8 cellular contexts compared by ENCODE assay signal in the genomic region with DNA sequence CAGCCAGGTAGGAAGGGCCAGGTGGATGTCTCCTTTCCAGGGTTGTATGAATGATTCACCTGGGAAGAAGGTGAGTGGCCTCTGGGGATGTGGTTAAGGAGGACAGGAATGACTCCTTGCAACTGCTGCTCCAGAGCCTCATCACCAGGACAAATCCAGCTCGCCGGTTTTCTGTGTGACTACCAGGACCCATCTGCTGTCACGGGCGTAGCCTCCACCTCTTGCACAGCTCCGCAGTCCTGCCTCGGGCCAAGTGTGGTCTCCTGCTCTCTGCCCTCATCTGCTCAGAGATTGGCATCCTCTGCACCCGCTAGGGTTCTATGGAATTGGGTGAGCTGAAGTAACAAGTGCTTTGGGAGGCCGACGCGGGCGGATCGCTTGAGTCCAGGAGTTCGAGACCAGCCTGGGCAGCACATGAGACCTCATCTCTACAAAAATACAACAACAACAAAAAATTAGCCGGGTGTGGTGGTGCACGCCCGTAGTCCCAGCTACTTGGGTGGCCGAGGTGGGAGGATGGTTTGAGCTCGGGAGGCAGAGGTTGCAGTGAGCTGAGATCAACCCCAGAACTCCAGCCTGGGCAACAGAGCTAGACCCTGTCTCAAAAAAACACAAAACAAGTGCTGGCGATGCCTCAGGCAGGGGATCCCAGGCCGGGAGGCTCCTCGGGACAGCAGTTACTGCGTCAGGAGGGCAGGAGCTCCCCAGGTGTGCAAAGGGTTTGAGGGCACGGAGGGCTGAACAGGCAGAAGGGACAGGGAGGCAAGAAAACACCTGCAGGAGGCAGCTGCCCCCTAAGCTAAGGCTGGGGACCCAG. TPM values are rescaled to one million over a fixed set of nuclear protein-coding genes. Genes with fewer than 3 reads are reported as not detected.
DNase-seq lines count a peak whose midpoint lies in the region; ATAC-seq, FAIRE-seq and TF ChIP-seq lines count a peak whose summit lies in the region.

No MANE protein-coding gene starts in this region.

- no peak for TF ChIP-seq POLR2A in A549 (IDR thresholded peaks at IDR 0.05; ENCODE audit: low read length)

- no peak overlapping the region for H3K9ac ChIP-seq in HUES64 (ENCODE audit: low read depth, low read length)
- H3K9ac ChIP-seq in muscle layer of colon (ENCODE audit: low read length), result no peak overlapping the region

- H3K4me3 ChIP-seq in A549 (peak overlapping the region; percentile 97), HUES64 (ENCODE audit: low read length) (peak overlapping the region; percentile 91), muscle layer of colon (ENCODE audit: low read depth in 1 of 2, low read length in 2 of 2) (peak overlapping the region; percentile 39 to 73)

- TF ChIP-seq RAD21 in A549 (conservative IDR thresholded peaks at IDR 0.05 in 1 of 2, IDR thresholded peaks at IDR 0.05 in 1 of 2), result no peak

- H3K36me3 ChIP-seq in HUES64 (ENCODE audit: insufficient read depth, low read length) (no peaks in the 10 kb centered on the region), muscle layer of colon (ENCODE audit: insufficient read depth, low read length) (peaks cover 5% of the 10 kb centered on the region)

- H3K27ac Mint-ChIP-seq in central memory CD8-positive, alpha-beta T cell (ENCODE audit: low read depth), result peak overlapping the region; percentile 64

- POLR2A ChIA-PET in A549 (lab: Yijun Ruan, JAX), result interaction anchor here (1.2 to 2.4 kb wide), 3 partner anchors 26 to 32 kb away, joined by 4 to 23 read pairs (median 6); a partner anchor contains a TSS

- H3K4me3 Mint-ChIP-seq in central memory CD8-positive, alpha-beta T cell, result peak overlapping the region; percentile 71

- H3K4me1 ChIP-seq in A549 (peaks cover 5% of the 10 kb centered on the region; the same call in 1 of the 3 replicates), HUES64 (ENCODE audit: insufficient read depth, low read length) (no peaks in the 10 kb centered on the region), muscle layer of colon (ENCODE audit: insufficient read depth, low read length) (no peaks in the 10 kb centered on the region)

- H3K27me3 Mint-ChIP-seq in central memory CD8-positive, alpha-beta T cell, result no peaks in the 10 kb centered on the region

- peaks cover 25% of the 10 kb centered on the region for H3K4me1 Mint-ChIP-seq in central memory CD8-positive, alpha-beta T cell

- 84% methylated on average over 23 of the region's 23 CpGs for WGBS in A549 (ENCODE audit: missing lambda C conversion rate)
- WGBS in HUES64, result 91% methylated on average over 23 of the region's 23 CpGs

- H3K27me3 ChIP-seq in HUES64 (ENCODE audit: insufficient read depth, low read length) (peaks cover 9% of the 10 kb centered on the region), muscle layer of colon (ENCODE audit: control insufficient read depth in 1 of 2, insufficient read depth in 2 of 2, low read length in 2 of 2) (no peaks in the 10 kb centered on the region)

- no peak for TF ChIP-seq EP300 in A549 (IDR thresholded peaks at IDR 0.05)

- peaks cover 10% of the 10 kb centered on the region for H3K36me3 Mint-ChIP-seq in central memory CD8-positive, alpha-beta T cell (ENCODE audit: insufficient read depth)

- CTCF ChIA-PET in A549 (lab: Yijun Ruan, JAX), result interaction anchor here (0.7 to 4.3 kb wide), 8 partner anchors 9 to 882 kb away, joined by 3 to 18 read pairs (median 6); no protein-coding TSS in a partner anchor

- no peaks in the 10 kb centered on the region for H3K9me3 ChIP-seq in A549
- no peaks in the 10 kb centered on the region for H3K9me3 ChIP-seq in HUES64 (ENCODE audit: insufficient read depth, low read depth, low read length)
- H3K9me3 ChIP-seq in muscle layer of colon (ENCODE audit: low read length), result no peaks in the 10 kb centered on the region

- no peak for TF ChIP-seq CTCF in A549 (IDR thresholded peaks at IDR 0.05)

- H3K27ac ChIP-seq in A549, result peak overlapping the region; percentile 99
- no peak overlapping the region for H3K27ac ChIP-seq in HUES64 (ENCODE audit: low read depth, low read length)
- H3K27ac ChIP-seq in muscle layer of colon (ENCODE audit: low read depth, low read length), result no peak overlapping the region

- H3K9me3 Mint-ChIP-seq in central memory CD8-positive, alpha-beta T cell, result no peaks in the 10 kb centered on the region

- no peak for ATAC-seq in A549
- no peak for ATAC-seq in central memory CD8-positive, alpha-beta T cell (replicated peaks; ENCODE audit: extremely low read depth, poor library complexity, severe bottlenecking)
- no peak for ATAC-seq in HG03135 (IDR thresholded peaks at IDR 0.05; ENCODE audit: unreplicated experiment)
- ATAC-seq in HG03432 (IDR thresholded peaks at IDR 0.05; ENCODE audit: unreplicated experiment), result no peak

- no peak for FAIRE-seq in A549 (lab: Jason Lieb, UNC)

- DNase-seq in A549 (ENCODE audit: low read depth in 1 of 2, low spot score in 1 of 2) (no peak), NCI-H446 (lab: John Stamatoyannopoulos, UW) (no peak)
- DNase-seq in central memory CD8-positive, alpha-beta T cell (ENCODE audit: low spot score in 2 of 2), result no peak
- no peak for DNase-seq in stimulated activated naive CD4-positive, alpha-beta T cell (lab: John Stamatoyannopoulos, UW)

- peak overlapping the region; percentile 89 for H3K4me2 ChIP-seq in A549

TF ChIP-seq in A549, 52 proteins besides CTCF, POLR2A, EP300 and RAD21 (continues in another document):
- TF ChIP-seq MYC (IDR thresholded peaks at IDR 0.05; ENCODE audit: borderline replicate concordance, low read length), result no peak
- no peak for TF ChIP-seq HOXB5 (CRISPR knock-in tag; IDR thresholded peaks at IDR 0.05)
- no peak for TF ChIP-seq HOXB13 (CRISPR knock-in tag; IDR thresholded peaks at IDR 0.05; ENCODE audit: low read depth)
- no peak for TF ChIP-seq RARB (CRISPR knock-in tag; IDR thresholded peaks at IDR 0.05)
- no peak for TF ChIP-seq PHF8 (IDR thresholded peaks at IDR 0.05; ENCODE audit: borderline replicate concordance, low read depth)
- TF ChIP-seq MAZ (IDR thresholded peaks at IDR 0.05; ENCODE audit: borderline replicate concordance, low read depth, low read length), result no peak
- no peak for TF ChIP-seq TFCP2L1 (CRISPR knock-in tag; IDR thresholded peaks at IDR 0.05)
- TF ChIP-seq HDAC2 (IDR thresholded peaks at IDR 0.05), result no peak
- TF ChIP-seq, protein P1, sequence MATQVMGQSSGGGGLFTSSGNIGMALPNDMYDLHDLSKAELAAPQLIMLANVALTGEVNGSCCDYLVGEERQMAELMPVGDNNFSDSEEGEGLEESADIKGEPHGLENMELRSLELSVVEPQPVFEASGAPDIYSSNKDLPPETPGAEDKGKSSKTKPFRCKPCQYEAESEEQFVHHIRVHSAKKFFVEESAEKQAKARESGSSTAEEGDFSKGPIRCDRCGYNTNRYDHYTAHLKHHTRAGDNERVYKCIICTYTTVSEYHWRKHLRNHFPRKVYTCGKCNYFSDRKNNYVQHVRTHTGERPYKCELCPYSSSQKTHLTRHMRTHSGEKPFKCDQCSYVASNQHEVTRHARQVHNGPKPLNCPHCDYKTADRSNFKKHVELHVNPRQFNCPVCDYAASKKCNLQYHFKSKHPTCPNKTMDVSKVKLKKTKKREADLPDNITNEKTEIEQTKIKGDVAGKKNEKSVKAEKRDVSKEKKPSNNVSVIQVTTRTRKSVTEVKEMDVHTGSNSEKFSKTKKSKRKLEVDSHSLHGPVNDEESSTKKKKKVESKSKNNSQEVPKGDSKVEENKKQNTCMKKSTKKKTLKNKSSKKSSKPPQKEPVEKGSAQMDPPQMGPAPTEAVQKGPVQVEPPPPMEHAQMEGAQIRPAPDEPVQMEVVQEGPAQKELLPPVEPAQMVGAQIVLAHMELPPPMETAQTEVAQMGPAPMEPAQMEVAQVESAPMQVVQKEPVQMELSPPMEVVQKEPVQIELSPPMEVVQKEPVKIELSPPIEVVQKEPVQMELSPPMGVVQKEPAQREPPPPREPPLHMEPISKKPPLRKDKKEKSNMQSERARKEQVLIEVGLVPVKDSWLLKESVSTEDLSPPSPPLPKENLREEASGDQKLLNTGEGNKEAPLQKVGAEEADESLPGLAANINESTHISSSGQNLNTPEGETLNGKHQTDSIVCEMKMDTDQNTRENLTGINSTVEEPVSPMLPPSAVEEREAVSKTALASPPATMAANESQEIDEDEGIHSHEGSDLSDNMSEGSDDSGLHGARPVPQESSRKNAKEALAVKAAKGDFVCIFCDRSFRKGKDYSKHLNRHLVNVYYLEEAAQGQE (IDR thresholded peaks at IDR 0.05), result no peak

RNA-seq across cellular contexts. Expression of a gene that starts 0.8 kb away (rescaled TPM):
- polyA plus RNA-seq in A549 (2011; rRNA removed), result 6.5 and 7.0 TPM in 2 replicates
- polyA plus RNA-seq in A549 (2012; cell fraction: cytosol; rRNA removed), result 17.3 and 21.6 TPM in 2 replicates
- polyA plus RNA-seq in A549 (2012; cell fraction: nucleus; rRNA removed), result 124 and 153 TPM in 2 replicates
- polyA plus RNA-seq in A549 (2017; fragmentation: RNase III; extraction: RNeasy Plus Mini Kit Qiagen cat#74134 plus additional on column Dnase treatment), result 16.5 to 18.8 TPM (median 18.5 TPM) in 3 replicates
- polyA minus RNA-seq in A549 (2011; rRNA and poly(A)+ RNA removed), result 7.9 and 15.7 TPM in 2 replicates
- polyA plus RNA-seq in HUES64 (2013, experiment 1 of 2), result 9.9 TPM
- 9.4 TPM for polyA plus RNA-seq in HUES64 (2013, experiment 2 of 2)

RNA-seq across cellular contexts. Expression of a gene that starts 31.8 kb away (rescaled TPM):
- 28.4 and 28.6 TPM in 2 replicates for polyA plus RNA-seq in A549 (2011; rRNA removed)
- polyA plus RNA-seq in A549 (2012; cell fraction: cytosol; rRNA removed), result 41.3 and 48.6 TPM in 2 replicates
- polyA plus RNA-seq in A549 (2012; cell fraction: nucleus; rRNA removed), result 77.0 and 96.2 TPM in 2 replicates
- 29.6 to 31.0 TPM (median 30.1 TPM) in 3 replicates for polyA plus RNA-seq in A549 (2017; fragmentation: RNase III; extraction: RNeasy Plus Mini Kit Qiagen cat#74134 plus additional on column Dnase treatment)
- polyA minus RNA-seq in A549 (2011; rRNA and poly(A)+ RNA removed), result 31.8 and 32.5 TPM in 2 replicates
- 30.0 TPM for polyA plus RNA-seq in HUES64 (2013, experiment 1 of 2)
- 27.7 TPM for polyA plus RNA-seq in HUES64 (2013, experiment 2 of 2)

RNA-seq across cellular contexts. Expression of a gene that starts 43.0 kb away (rescaled TPM):
- polyA plus RNA-seq in A549 (2011; rRNA removed) (0.15 TPM in 1 of 2 replicates, not detected in the other), A549 (2017; fragmentation: RNase III; extraction: RNeasy Plus Mini Kit Qiagen cat#74134 plus additional on column Dnase treatment) (0.41 to 0.86 TPM (median 0.61 TPM) in 3 replicates)
- 0.20 and 0.38 TPM in 2 replicates for polyA plus RNA-seq in A549 (2012; cell fraction: cytosol; rRNA removed)
- 1.2 and 2.6 TPM in 2 replicates for polyA plus RNA-seq in A549 (2012; cell fraction: nucleus; rRNA removed)
- not detected in 2 replicates for polyA minus RNA-seq in A549 (2011; rRNA and poly(A)+ RNA removed)
- polyA plus RNA-seq in HUES64 (2013, experiment 1 of 2), result not detected
- 0.38 TPM for polyA plus RNA-seq in HUES64 (2013, experiment 2 of 2)

RNA-seq across cellular contexts. Expression of a gene that starts 47.0 kb away (rescaled TPM):
- polyA plus RNA-seq in A549 (2011; rRNA removed) (62.7 and 68.7 TPM in 2 replicates), A549 (2017; fragmentation: RNase III; extraction: RNeasy Plus Mini Kit Qiagen cat#74134 plus additional on column Dnase treatment) (90.7 to 99.5 TPM (median 98.9 TPM) in 3 replicates)
- 152 and 157 TPM in 2 replicates for polyA plus RNA-seq in A549 (2012; cell fraction: cytosol; rRNA removed)
- polyA plus RNA-seq in A549 (2012; cell fraction: nucleus; rRNA removed), result 112 and 122 TPM in 2 replicates
- polyA minus RNA-seq in A549 (2011; rRNA and poly(A)+ RNA removed), result 24.1 and 31.9 TPM in 2 replicates
- polyA plus RNA-seq in HUES64 (2013, experiment 1 of 2), result 70.5 TPM
- polyA plus RNA-seq in HUES64 (2013, experiment 2 of 2), result 62.6 TPM

Comparison
In these comparisons a context has a peak if more than half of its experiments do, and no peak if none do; other contexts are left out.
1. H3K27ac ChIP-seq: peak in A549 (2 of 2); none in HUES64 (single experiment) and muscle layer of colon (single experiment).
2. Peak in every context shown above with its lines, with median percentiles within 50 percentile points of each other: H3K4me3 ChIP-seq.